In genomic region chr19:3443840-3444694, GRCh38 we compare ENCODE assay signal across 10 cellular contexts. TPM values are rescaled to one million over a fixed set of nuclear protein-coding genes. Genes with fewer than 3 reads are reported as not detected.
DNase-seq lines count a peak whose midpoint lies in the region; ATAC-seq and TF ChIP-seq lines count a peak whose summit lies in the region.
"Had no signal": no experiment of that assay in that cellular context is flagged by ENCODE, and none has a peak within 500 bp of the region (broad histone marks: within the 10 kb centered on the region; RNA-seq: fewer than 3 reads in every experiment).

No MANE protein-coding gene starts in this region.

- peak overlapping the region; percentile 77 for H3K27ac ChIP-seq in angular gyrus (ENCODE audit: low read depth, low read length)
- no peak overlapping the region for H3K27ac ChIP-seq in osteoblast (ENCODE audit: low read depth, low read length)

- TF ChIP-seq CTCF in osteoblast (IDR thresholded peaks at IDR 0.05; ENCODE audit: extremely low read depth, low read depth, low read length): no peak

- peaks cover 81% of the 10 kb centered on the region for H3K79me2 ChIP-seq in osteoblast (ENCODE audit: insufficient read depth, low read length)

- no peaks in the 10 kb centered on the region for H3K4me1 ChIP-seq in osteoblast (ENCODE audit: insufficient read depth, low read length)

- no peaks in the 10 kb centered on the region for H3K9me3 ChIP-seq in osteoblast (ENCODE audit: low read depth, low read length)

- H3K27me3 ChIP-seq in osteoblast (ENCODE audit: insufficient read depth, low read length): no peaks in the 10 kb centered on the region

- H4K20me1 ChIP-seq in osteoblast (ENCODE audit: insufficient read depth, low read length): peaks cover 56% of the 10 kb centered on the region

- no peak overlapping the region for H3K4me3 ChIP-seq in osteoblast (ENCODE audit: insufficient read depth, low read length)

- H3K4me2 ChIP-seq in osteoblast (ENCODE audit: insufficient read depth, low read length): no peak overlapping the region

- ATAC-seq in GM19455 (IDR thresholded peaks at IDR 0.05; ENCODE audit: unreplicated experiment) (no peak), HG03378 (IDR thresholded peaks at IDR 0.05; ENCODE audit: unreplicated experiment) (no peak), GM19463 (IDR thresholded peaks at IDR 0.05; ENCODE audit: unreplicated experiment) (no peak)

- intact Hi-C loops in cardiac septum (cut with DNase I): no loop called here

- no peak overlapping the region for H2AFZ ChIP-seq in osteoblast (ENCODE audit: low read length)

- DNase-seq in DMS153 (lab: John Stamatoyannopoulos, UW): peak; percentile 44
- peak; percentile 90 for DNase-seq in cardiac septum (ENCODE audit: low spot score)
- peak; percentile 71 for DNase-seq in osteoblast (ENCODE audit: insufficient read length, low spot score, missing footprints)
- DNase-seq in T-helper 1 cell: no peak

- H3K36me3 ChIP-seq in osteoblast (ENCODE audit: insufficient read depth, low read length): peaks cover 53% of the 10 kb centered on the region

RNA-seq across cellular contexts. Expression of gene SMIM24, which starts 36.3 kb away (rescaled TPM):
- total RNA-seq in cardiac septum: not detected
- not detected in 2 replicates for total RNA-seq in osteoblast
- total RNA-seq: M059J had no signal

RNA-seq across cellular contexts. Expression of gene SMIM44, which starts 39.2 kb away (rescaled TPM):
- not detected for total RNA-seq in cardiac septum
- total RNA-seq in osteoblast: not detected in 2 replicates
- total RNA-seq: M059J, temporal lobe had no signal

RNA-seq across cellular contexts. Expression of gene DOHH, which starts 56.4 kb away (rescaled TPM):
- 11.1 TPM for total RNA-seq in cardiac septum
- total RNA-seq in osteoblast: 7.7 and 8.3 TPM in 2 replicates

Comparison
In these comparisons a context has a peak if more than half of its experiments do, and no peak if none do; other contexts are left out.
1. DNase-seq: peak in DMS153 (single experiment), cardiac septum (single experiment) and osteoblast (single experiment); none in T-helper 1 cell (0 of 5).